ENCODE assay signal across 1 cellular context in genomic region chr14:83463500-83464098, GRCh38.
TF ChIP-seq lines count a peak whose summit lies in the region.

No MANE protein-coding gene starts in this region.

TF ChIP-seq in GM23338, 12 proteins besides CTCF, POLR2A, EP300 and RAD21 (continued from another document):
- TF ChIP-seq ZNF462 (CRISPR knock-in tag; IDR thresholded peaks at IDR 0.05) = no peak
- TF ChIP-seq EZH2 (IDR thresholded peaks at IDR 0.05; ENCODE audit: low read depth, unreplicated experiment) = no peak
- TF ChIP-seq ETS1 (IDR thresholded peaks at IDR 0.05) = no peak
- TF ChIP-seq CREB1 (CRISPR knock-in tag; IDR thresholded peaks at IDR 0.05; ENCODE audit: low read depth) = no peak
- TF ChIP-seq EZH2phosphoT487 (IDR thresholded peaks at IDR 0.05; ENCODE audit: unreplicated experiment) = no peak
